Comparison of ENCODE assay signal across 1 cellular context in genomic region chr11:108111126-108111525, GRCh38.
TF ChIP-seq lines count a peak whose summit lies in the region.

No MANE protein-coding gene starts in this region.

TF ChIP-seq in K562, 482 proteins besides CTCF, POLR2A, EP300 and RAD21:
- TF ChIP-seq SMC3 (conservative IDR thresholded peaks at IDR 0.05; ENCODE audit: insufficient read depth, low read depth, low read length) (no peak), TRIM24 (IDR thresholded peaks at IDR 0.05) (no peak)
